In the genomic region with DNA sequence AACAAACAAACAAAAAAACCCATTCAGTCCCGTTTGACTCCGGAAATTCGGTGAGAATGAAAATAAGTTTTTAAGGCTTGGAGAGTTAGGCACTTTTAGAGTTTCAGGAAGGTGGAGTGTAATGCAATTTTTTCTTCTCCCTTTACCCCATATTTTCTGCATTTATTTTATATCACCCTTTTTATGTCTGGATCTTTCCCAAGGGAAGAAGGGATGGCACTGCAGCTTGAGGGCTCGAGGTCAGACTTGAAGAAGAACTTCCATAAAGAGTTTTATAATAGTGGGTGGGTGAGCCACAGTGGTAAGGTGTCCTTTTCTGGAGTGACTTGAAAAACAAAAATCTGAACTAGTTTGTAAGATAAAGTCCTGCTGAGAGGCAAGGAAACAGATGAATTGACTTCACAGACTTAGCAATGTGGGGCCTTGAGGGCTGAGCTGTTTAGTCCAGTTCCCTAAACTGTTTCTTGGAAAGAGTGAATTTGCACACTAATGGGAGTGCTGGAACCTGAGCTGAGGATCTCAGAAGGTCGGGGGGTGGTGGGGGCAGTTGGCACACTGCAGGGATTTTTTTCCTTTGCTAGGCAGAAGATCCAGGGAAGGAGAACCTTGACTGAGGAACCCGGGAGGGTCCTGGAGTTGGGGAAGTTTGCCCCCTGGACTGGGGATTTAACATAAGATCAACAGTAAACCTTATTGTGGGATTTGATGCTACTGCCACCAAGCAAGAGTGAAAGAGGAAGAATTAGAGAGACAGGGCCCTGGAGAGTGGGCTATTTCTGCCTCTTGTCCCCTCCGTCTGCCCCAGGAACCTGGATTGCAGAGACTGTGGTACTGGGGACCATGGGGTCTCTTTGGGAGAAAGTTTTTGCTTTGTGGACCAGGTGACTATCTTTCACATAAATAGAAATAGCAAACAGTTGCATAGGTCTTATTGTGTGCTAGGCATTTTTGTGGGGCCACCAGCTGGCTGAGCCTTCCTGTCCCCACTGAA, we compare ENCODE assay signal across 11 cellular contexts. TPM values are rescaled to one million over a fixed set of nuclear protein-coding genes. Genes with fewer than 3 reads are reported as not detected.
DNase-seq lines count a peak whose midpoint lies in the region; ATAC-seq and TF ChIP-seq lines count a peak whose summit lies in the region.
"Had no signal": no experiment of that assay in that cellular context is flagged by ENCODE, and none has a peak within 500 bp of the region (broad histone marks: within the 10 kb centered on the region; RNA-seq: fewer than 3 reads in every experiment).

No MANE protein-coding gene starts in this region.

- intact Hi-C loops in Panc1 (cut with micrococcal nuclease; ENCODE audit: unreplicated experiment), result no loop called here

- in situ Hi-C loops in Panc1 (cut with HindIII; ENCODE audit: low pct_unique_long_range_greater_than_20kb, low sequenced_read_pairs), result no loop called here

- no peak overlapping the region for H3K27ac Mint-ChIP-seq in activated T-cell treated with anti-CD3 and anti-CD28 coated beads, Interleukin-2, amount 50 U/mL, for 72 hours

- no peaks in the 10 kb centered on the region for H3K9me3 Mint-ChIP-seq in activated T-cell treated with anti-CD3 and anti-CD28 coated beads, Interleukin-2, amount 50 U/mL, for 72 hours

- H3K4me1 Mint-ChIP-seq in activated T-cell treated with anti-CD3 and anti-CD28 coated beads, Interleukin-2, amount 50 U/mL, for 72 hours (ENCODE audit: low read depth), result peaks cover 5% of the 10 kb centered on the region

- no peaks in the 10 kb centered on the region for H3K9me3 ChIP-seq in Panc1 (ENCODE audit: control insufficient read depth, insufficient read depth, low read depth, low read length)

- BruUV-seq in Panc1 (replicated peaks; lab: Mats Ljungman, UMichigan), result TSS peak; percentile 87

- H3K4me3 ChIP-seq in Panc1 (ENCODE audit: low read depth in 2 of 2, low read length in 2 of 2) (no peak overlapping the region), fibroblast of pulmonary artery (replicated peaks; ENCODE audit: low read depth, low read length) (peak overlapping the region; percentile 87), skeletal muscle cell (ENCODE audit: low read depth, low read length) (peak overlapping the region; percentile 85)

- H3K27me3 ChIP-seq in Panc1 (ENCODE audit: control insufficient read depth, insufficient read depth, low read length), result no peaks in the 10 kb centered on the region

- H3K36me3 Mint-ChIP-seq in activated T-cell treated with anti-CD3 and anti-CD28 coated beads, Interleukin-2, amount 50 U/mL, for 72 hours (ENCODE audit: insufficient read depth in 2 of 2), result no peaks in the 10 kb centered on the region

- peaks cover 10% of the 10 kb centered on the region for H3K4me1 ChIP-seq in Panc1 (ENCODE audit: control insufficient read depth, insufficient read depth, low read length)

- POLR2A ChIA-PET in Panc1 (lab: Charles Lee), result no interaction called here

- H3K36me3 ChIP-seq in Panc1 (ENCODE audit: control insufficient read depth, insufficient read depth, low read length), result no peaks in the 10 kb centered on the region; the same call in 1 of the 2 replicates

- ATAC-seq in activated T-cell treated with anti-CD3 and anti-CD28 coated beads, Interleukin-2, amount 50 U/mL, for 72 hours (replicated peaks in 1 of 2), result no peak
- ATAC-seq in Panc1, result no peak
- ATAC-seq in GM19351 (IDR thresholded peaks at IDR 0.05; ENCODE audit: unreplicated experiment), result no peak

- CTCF ChIA-PET in Panc1 (lab: Charles Lee), result interaction anchor here (0.5 to 0.6 kb wide), 2 partner anchors 13 to 53 kb away, joined by 3 to 7 read pairs; no protein-coding TSS in a partner anchor

- H3K4me3 Mint-ChIP-seq in activated T-cell treated with anti-CD3 and anti-CD28 coated beads, Interleukin-2, amount 50 U/mL, for 72 hours, result peak overlapping the region; percentile 31 to 89

- H3K27ac ChIP-seq in Panc1 (ENCODE audit: low read length), result no peak overlapping the region

- peaks cover 63% of the 10 kb centered on the region for H3K27me3 Mint-ChIP-seq in activated T-cell treated with anti-CD3 and anti-CD28 coated beads, Interleukin-2, amount 50 U/mL, for 72 hours (ENCODE audit: low read depth)

- no peak for DNase-seq in activated T-cell treated with anti-CD3 and anti-CD28 coated beads, Interleukin-2, amount 50 U/mL, for 72 hours
- DNase-seq in activated T-cell treated with anti-CD3 and anti-CD28 coated beads for 4 hours (no peak), Panc1 (ENCODE audit: low read depth, low spot score) (no peak), fibroblast of pulmonary artery (ENCODE audit: low read depth) (no peak), skeletal muscle cell (ENCODE audit: low read depth) (no peak)
- DNase-seq in stimulated activated CD4-positive, alpha-beta T cell treated with anti-CD3 and anti-CD28 coated beads, Interleukin-4, amount 100 ng/mL, for 4 hours, result no peak
- DNase-seq in effector CD8-positive, alpha-beta T cell (lab: John Stamatoyannopoulos, UW), result no peak
- DNase-seq: central memory CD4-positive, alpha-beta T cell; NCI-H524 treated with DMSO at 0.1 percent for 48 hours had no signal

- no peak for TF ChIP-seq CTCF in Panc1 (IDR thresholded peaks at IDR 0.05)
- TF ChIP-seq CTCF in fibroblast of pulmonary artery (IDR thresholded peaks at IDR 0.05; ENCODE audit: low read length, missing control alignments), result no peak

RNA-seq across cellular contexts. Expression of a gene that starts 1.8 kb away (rescaled TPM):
- total RNA-seq in activated T-cell treated with anti-CD3 and anti-CD28 coated beads, Interleukin-2, amount 50 U/mL, for 72 hours, result under 1 TPM; 0.31 to 0.97 TPM
- total RNA-seq in Panc1 (2021; ENCODE audit: unreplicated experiment), result 15.8 TPM
- polyA plus RNA-seq in Panc1 (2012; ENCODE audit: insufficient read length), result 33.1 TPM

RNA-seq across cellular contexts. Expression of a gene that starts 23.1 kb away (rescaled TPM):
- under 1 TPM; 0.53 to 0.95 TPM for total RNA-seq in activated T-cell treated with anti-CD3 and anti-CD28 coated beads, Interleukin-2, amount 50 U/mL, for 72 hours
- total RNA-seq in Panc1 (2021; ENCODE audit: unreplicated experiment), result not detected
- not detected for polyA plus RNA-seq in Panc1 (2012; ENCODE audit: insufficient read length)
- polyA plus RNA-seq: BJ had no signal

RNA-seq across cellular contexts. Expression of a gene that starts 29.5 kb away (rescaled TPM):
- 10 to 100 TPM; 58.7 to 61.8 TPM for total RNA-seq in activated T-cell treated with anti-CD3 and anti-CD28 coated beads, Interleukin-2, amount 50 U/mL, for 72 hours
- total RNA-seq in Panc1 (2021; ENCODE audit: unreplicated experiment), result 63.4 TPM
- 111 TPM for polyA plus RNA-seq in Panc1 (2012; ENCODE audit: insufficient read length)

RNA-seq across cellular contexts. Expression of a gene that starts 30.4 kb away (rescaled TPM):
- 100 to 1,000 TPM; 125 to 159 TPM for total RNA-seq in activated T-cell treated with anti-CD3 and anti-CD28 coated beads, Interleukin-2, amount 50 U/mL, for 72 hours
- 691 TPM for total RNA-seq in Panc1 (2021; ENCODE audit: unreplicated experiment)
- 726 TPM for polyA plus RNA-seq in Panc1 (2012; ENCODE audit: insufficient read length)

RNA-seq across cellular contexts. Expression of a gene that starts 30.5 kb away (rescaled TPM):
- total RNA-seq in activated T-cell treated with anti-CD3 and anti-CD28 coated beads, Interleukin-2, amount 50 U/mL, for 72 hours, result 10 to 100 TPM; 31.4 to 42.6 TPM
- total RNA-seq in Panc1 (2021; ENCODE audit: unreplicated experiment), result 60.0 TPM
- polyA plus RNA-seq in Panc1 (2012; ENCODE audit: insufficient read length), result 54.4 TPM

Comparison
In these comparisons a context has a peak if more than half of its experiments do, and no peak if none do; other contexts are left out.
1. H3K4me3 ChIP-seq: peak in fibroblast of pulmonary artery (single experiment) and skeletal muscle cell (single experiment); none in Panc1 (0 of 2).